2 cellular contexts compared by ENCODE assay signal in genomic region chr19:54335979-54336892, GRCh38.
TF ChIP-seq lines count a peak whose summit lies in the region.

No MANE protein-coding gene starts in this region.

TF ChIP-seq in HepG2, 621 proteins besides CTCF, POLR2A, EP300 and RAD21:
- peak; percentile 90 for TF ChIP-seq MNT (IDR thresholded peaks at IDR 0.05)
- TF ChIP-seq ZBTB34 (CRISPR knock-in tag; IDR thresholded peaks at IDR 0.05), result no peak

TF ChIP-seq in GM23338, 12 proteins besides CTCF, POLR2A, EP300 and RAD21:
- TF ChIP-seq ZNF462 (CRISPR knock-in tag; IDR thresholded peaks at IDR 0.05), result no peak
- no peak for TF ChIP-seq POLR2AphosphoS5 (IDR thresholded peaks at IDR 0.05; ENCODE audit: low read depth)
- no peak for TF ChIP-seq ZNF114 (CRISPR knock-in tag; IDR thresholded peaks at IDR 0.05)
- no peak for TF ChIP-seq EZH2 (IDR thresholded peaks at IDR 0.05; ENCODE audit: low read depth, unreplicated experiment)
- no peak for TF ChIP-seq CREB1 (CRISPR knock-in tag; IDR thresholded peaks at IDR 0.05; ENCODE audit: low read depth)
- no peak for TF ChIP-seq ETS1 (IDR thresholded peaks at IDR 0.05)
- no peak for TF ChIP-seq JUNB (IDR thresholded peaks at IDR 0.05; ENCODE audit: unreplicated experiment)
- no peak for TF ChIP-seq STAT1 (IDR thresholded peaks at IDR 0.05; ENCODE audit: unreplicated experiment)
- no peak for TF ChIP-seq NANOG (IDR thresholded peaks at IDR 0.05; ENCODE audit: borderline replicate concordance)
- TF ChIP-seq REST (IDR thresholded peaks at IDR 0.05; ENCODE audit: unreplicated experiment), result no peak
- no peak for TF ChIP-seq ZNF331 (CRISPR knock-in tag; IDR thresholded peaks at IDR 0.05; ENCODE audit: low read depth)
- no peak for TF ChIP-seq EZH2phosphoT487 (IDR thresholded peaks at IDR 0.05; ENCODE audit: unreplicated experiment)
